In genomic region chr1:9296850-9297249, GRCh38 we compare ENCODE assay signal across 17 cellular contexts. TPM values are rescaled to one million over a fixed set of nuclear protein-coding genes. Genes with fewer than 3 reads are reported as not detected.
A peak's percentile ranks its signal among the peaks of the same experiment; 100 is the strongest.
DNase-seq lines count a peak whose midpoint lies in the region; ATAC-seq and TF ChIP-seq lines count a peak whose summit lies in the region.
"Had no signal": no experiment of that assay in that cellular context is flagged by ENCODE, and none has a peak within 500 bp of the region (broad histone marks: within the 10 kb centered on the region; RNA-seq: fewer than 3 reads in every experiment).

No MANE protein-coding gene starts in this region.

- peak overlapping the region; percentile 95 for H3K4ac ChIP-seq in trophoblast cell (ENCODE audit: low read depth, low read length)

- H3K4me3 ChIP-seq in Loucy (ENCODE audit: low read length, poor library complexity, severe bottlenecking) = peak overlapping the region; percentile 96
- H3K4me3 ChIP-seq in esophagus muscularis mucosa = peak overlapping the region in 1 of 4 donors; percentile 94
- no peak overlapping the region for H3K4me3 ChIP-seq in trophoblast cell (ENCODE audit: low read depth, low read length)
- no peak overlapping the region for H3K4me3 ChIP-seq in thyroid gland (replicated peaks in 1 of 3)
- H3K4me3 ChIP-seq: HAP-1, SJCRH30 had no signal

- WGBS in esophagus muscularis mucosa = 70% methylated on average over 6 of the region's 6 CpGs
- WGBS in trophoblast cell (ENCODE audit: extremely low coverage, insufficient coverage, insufficient read length) = no CpG with 5 or more reads among the region's 6 CpGs
- 78 to 85% methylated on average over 6 of the region's 6 CpGs for WGBS in thyroid gland, 2 donors

- H4K20me1 ChIP-seq in Loucy (ENCODE audit: insufficient read depth, low read length, poor library complexity, severe bottlenecking) = peaks cover 73% of the 10 kb centered on the region

- H3K27me3 ChIP-seq in Loucy (ENCODE audit: insufficient read depth, low read length, poor library complexity, severe bottlenecking) = no peaks in the 10 kb centered on the region
- H3K27me3 ChIP-seq in esophagus muscularis mucosa = no peaks in the 10 kb centered on the region
- no peaks in the 10 kb centered on the region for H3K27me3 ChIP-seq in trophoblast cell (ENCODE audit: insufficient read depth, low read length)
- no peaks in the 10 kb centered on the region for H3K27me3 ChIP-seq in thyroid gland

- no peak overlapping the region for H2BK120ac ChIP-seq in trophoblast cell (ENCODE audit: insufficient read depth, low read length, poor library complexity)

- no peak for ATAC-seq in stimulated activated naive CD8-positive, alpha-beta T cell treated with anti-CD3 and anti-CD28 coated beads, Interleukin-15, Interleukin-2, amounts not matched to agents 100 U/mL and 50 U/mL, for 24 hours

- H3K4me2 ChIP-seq in Loucy (ENCODE audit: low read depth, low read length, poor library complexity, severe bottlenecking) (peak overlapping the region; percentile 100), trophoblast cell (ENCODE audit: low read length) (no peak overlapping the region)

- H2BK12ac ChIP-seq in trophoblast cell (ENCODE audit: low read length) = no peak overlapping the region

- H3K9ac ChIP-seq in Loucy (ENCODE audit: low read depth, low read length, poor library complexity, severe bottlenecking) (peak overlapping the region; percentile 80), trophoblast cell (ENCODE audit: low read length) (no peak overlapping the region)

- H3F3A ChIP-seq in Loucy (ENCODE audit: low read depth) = no peaks in the 10 kb centered on the region

- DNase-seq in esophagus muscularis mucosa (ENCODE audit: extremely low spot score) = no peak
- no peak for DNase-seq in trophoblast cell
- peak in 1 of 2 donors; percentile 23 for DNase-seq in thyroid gland
- DNase-seq in pons (ENCODE audit: low spot score) = no peak
- DNase-seq in activated T-cell treated with anti-CD3 and anti-CD28 coated beads, Interleukin-2, amount 50 U/mL, for 1 hour = no peak
- no peak for DNase-seq in stimulated activated naive CD8-positive, alpha-beta T cell treated with anti-CD3 and anti-CD28 coated beads, Interleukin-15, Interleukin-2, amounts not matched to agents 100 U/mL and 50 U/mL, for 24 hours
- no peak for DNase-seq in NCI-H345 (lab: John Stamatoyannopoulos, UW)
- DNase-seq: COR-L47, NCI-H1436, NCI-H2029 treated with DMSO at 0.1 percent for 48 hours, NCI-H2171 treated with DMSO at 0.1 percent for 48 hours, NCI-H748 treated with DMSO at 0.1 percent for 48 hours, RPMI8226, SJCRH30 had no signal

- no peaks in the 10 kb centered on the region for H3K9me2 ChIP-seq in Loucy (replicated peaks; ENCODE audit: low read depth, low read length)

- no peak overlapping the region for H3K23ac ChIP-seq in trophoblast cell (ENCODE audit: low read length)

- no peak overlapping the region for H2BK5ac ChIP-seq in trophoblast cell (ENCODE audit: low read depth, low read length, poor library complexity)

- H4K8ac ChIP-seq in trophoblast cell (ENCODE audit: low read depth, low read length) = no peak overlapping the region

- TF ChIP-seq POLR2A in esophagus muscularis mucosa (IDR thresholded peaks at IDR 0.05; ENCODE audit: low read depth) (no peak), thyroid gland (IDR thresholded peaks at IDR 0.05) (no peak)

- H3K9me3 ChIP-seq in Loucy (ENCODE audit: insufficient read depth, low read depth, low read length) (no peaks in the 10 kb centered on the region), esophagus muscularis mucosa (no peaks in the 10 kb centered on the region), trophoblast cell (ENCODE audit: insufficient read depth, low read depth, low read length) (no peaks in the 10 kb centered on the region), thyroid gland (no peaks in the 10 kb centered on the region)
- H3K9me3 ChIP-seq: HAP-1, SJCRH30 had no signal

- intact Hi-C loops in esophagus muscularis mucosa (cut with DNase I) (no loop called here), thyroid gland (cut with DNase I) (no loop called here)

- no peak overlapping the region for H4K91ac ChIP-seq in trophoblast cell (ENCODE audit: low read depth, low read length)

- H3K36me3 ChIP-seq in Loucy (ENCODE audit: insufficient read depth, low read length) (peaks cover 2% of the 10 kb centered on the region; the same call in 1 of the 2 replicates), esophagus muscularis mucosa (peaks cover 0 to 13% (median 2%) of the 10 kb centered on the region in 4 donors), trophoblast cell (ENCODE audit: control insufficient read depth in 1 of 2, insufficient read depth in 2 of 2, low read length in 2 of 2) (peaks cover 27 to 39% of the 10 kb centered on the region in 2 experiments), thyroid gland (no peaks in the 10 kb centered on the region)
- H3K36me3 ChIP-seq: HAP-1, SJCRH30 had no signal

- H3K18ac ChIP-seq in trophoblast cell (ENCODE audit: low read length) = no peak overlapping the region

- H4K12ac ChIP-seq in trophoblast cell (ENCODE audit: low read depth, low read length) = no peak overlapping the region

- H3K4me1 ChIP-seq in Loucy (ENCODE audit: insufficient read depth, low read length, poor library complexity, severe bottlenecking) (peaks cover 64% of the 10 kb centered on the region), esophagus muscularis mucosa (peaks cover 38 to 83% (median 81%) of the 10 kb centered on the region in 4 donors), trophoblast cell (ENCODE audit: control insufficient read depth in 1 of 2, insufficient read depth in 2 of 2, low read length in 2 of 2) (peaks cover 28 to 56% of the 10 kb centered on the region in 2 experiments), thyroid gland (peaks cover 56 to 75% of the 10 kb centered on the region in 2 donors)
- H3K4me1 ChIP-seq: SJCRH30 had no signal

- H2AFZ ChIP-seq in Loucy (ENCODE audit: low read length) = no peak overlapping the region
- no peak overlapping the region for H2AFZ ChIP-seq in trophoblast cell (ENCODE audit: insufficient read depth, low read length, poor library complexity)

- no peak overlapping the region for H2AK5ac ChIP-seq in trophoblast cell (ENCODE audit: low read length)

- peaks cover 85% of the 10 kb centered on the region for H3K79me2 ChIP-seq in Loucy (ENCODE audit: insufficient read depth, low read length)
- H3K79me2 ChIP-seq in trophoblast cell (ENCODE audit: control insufficient read depth, insufficient read depth, low read length, poor library complexity) = peaks cover 61% of the 10 kb centered on the region

- peaks cover 26% of the 10 kb centered on the region for H3K79me1 ChIP-seq in trophoblast cell (ENCODE audit: low read length)

- no peak for TF ChIP-seq CTCF in Loucy (conservative IDR thresholded peaks at IDR 0.05; ENCODE audit: low read length)
- no peak for TF ChIP-seq CTCF in esophagus muscularis mucosa (IDR thresholded peaks at IDR 0.05)
- no peak for TF ChIP-seq CTCF in thyroid gland (IDR thresholded peaks at IDR 0.05)

- no peak overlapping the region for H3K14ac ChIP-seq in trophoblast cell (ENCODE audit: low read length)

- TF ChIP-seq EP300 in esophagus muscularis mucosa (IDR thresholded peaks at IDR 0.05) = no peak

- H3K27ac ChIP-seq in esophagus muscularis mucosa (replicated peaks in 1 of 4) = peak overlapping the region in 3 of 4 donors; percentile 33 to 96 (median 34)
- no peak overlapping the region for H3K27ac ChIP-seq in trophoblast cell (ENCODE audit: low read depth, low read length)
- H3K27ac ChIP-seq in thyroid gland = peak overlapping the region in 2 of 3 donors; percentile 62 to 72
- H3K27ac ChIP-seq: HL-60, SJCRH30 had no signal

RNA-seq across cellular contexts. Expression of gene SPSB1, which starts 4.2 kb away (rescaled TPM):
- 100 to 1,000 TPM in 2 of 4 donors, 10 to 100 TPM in 2; 61.0 to 104 (median 97.4) TPM for total RNA-seq in esophagus muscularis mucosa
- polyA plus RNA-seq in trophoblast cell (2013) = 85.2 and 90.2 TPM in 2 replicates
- total RNA-seq in thyroid gland = 10 to 100 TPM; 30.5 to 65.0 (median 36.2) TPM
